21 cellular contexts compared by ENCODE assay signal in genomic region chr1:147264158-147264768, GRCh38. TPM values are rescaled to one million over a fixed set of nuclear protein-coding genes. Genes with fewer than 3 reads are reported as not detected.
A peak's percentile ranks its signal among the peaks of the same experiment; 100 is the strongest.
DNase-seq lines count a peak whose midpoint lies in the region; ATAC-seq and TF ChIP-seq lines count a peak whose summit lies in the region.
"Had no signal": no experiment of that assay in that cellular context is flagged by ENCODE, and none has a peak within 500 bp of the region (broad histone marks: within the 10 kb centered on the region; RNA-seq: fewer than 3 reads in every experiment).

No MANE protein-coding gene starts in this region.

- CTCF ChIA-PET in RWPE1 (lab: Yijun Ruan, JAX), result no interaction called here

- TF ChIP-seq CTCF in RWPE1 (conservative IDR thresholded peaks at IDR 0.05; ENCODE audit: low read depth), result no peak
- TF ChIP-seq CTCF in epithelial cell of esophagus (IDR thresholded peaks at IDR 0.05; ENCODE audit: insufficient read depth, low read depth, low read length, missing control alignments), result no peak
- no peak for TF ChIP-seq CTCF in omental fat pad (IDR thresholded peaks at IDR 0.05)

- no peak overlapping the region for H3K27ac ChIP-seq in RWPE1
- H3K27ac ChIP-seq: coronary artery, heart left ventricle, vagina, VCaP had no signal

- no peak overlapping the region for H3K4me3 ChIP-seq in epithelial cell of esophagus (ENCODE audit: low read length)
- H3K4me3 ChIP-seq: coronary artery, heart left ventricle, lung, vagina had no signal

- peak; percentile 71 for DNase-seq in GM03348 (ENCODE audit: low spot score)
- peak; percentile 34 for DNase-seq in RWPE1 (ENCODE audit: low spot score)
- peak; percentile 79 for DNase-seq in epithelial cell of esophagus (ENCODE audit: low read depth)
- no peak for DNase-seq in omental fat pad (ENCODE audit: low spot score)
- DNase-seq in NCI-H2171 (lab: John Stamatoyannopoulos, UW), result no peak
- DNase-seq in nucleus accumbens (lab: John Stamatoyannopoulos, UW), result no peak
- no peak for DNase-seq in GM19238 (ENCODE audit: insufficient read length, low spot score)
- DNase-seq: activated CD4-positive, alpha-beta T cell treated with anti-CD3 and anti-CD28 coated beads, Interleukin-2, amount 50 U/mL, for 4 hours; activated gamma-delta T cell treated with Interleukin-2 at 50 U/mL for 16 hours; aorta; GDM1; heart left ventricle; MM.1S; NCI-H187; NCI-H446; NK-92 treated with Interleukin-12 subunit alpha and Interleukin-12 subunit beta, amount 100 ng/mL, for 24 hours had no signal

- POLR2A ChIA-PET in RWPE1 (lab: Yijun Ruan, JAX; ENCODE audit: low non-redundant PET), result no interaction called here

- ATAC-seq in omental fat pad (ENCODE audit: low FRiP score) (peak; percentile 64), GM19397 (IDR thresholded peaks at IDR 0.05; ENCODE audit: unreplicated experiment) (no peak)
- ATAC-seq: heart left ventricle had no signal

RNA-seq across cellular contexts. Expression of gene CHD1L, which starts 21.8 kb away (rescaled TPM):
- 10 to 100 TPM; 16.8 to 35.2 (median 24.6) TPM for total RNA-seq in omental fat pad

RNA-seq across cellular contexts. Expression of gene FMO5, which starts 39.1 kb away (rescaled TPM):
- 1 to 10 TPM; 2.0 to 9.6 (median 2.8) TPM for total RNA-seq in omental fat pad

Comparison
In these comparisons a context has a peak if more than half of its experiments do, and no peak if none do; other contexts are left out.
1. DNase-seq: peak in GM03348 (single experiment), RWPE1 (single experiment) and epithelial cell of esophagus (single experiment); none in omental fat pad (single experiment), NCI-H2171 (single experiment), nucleus accumbens (0 of 56) and GM19238 (single experiment).